ENCODE assay signal across 19 cellular contexts in genomic region chr12:131349397-131350127, GRCh38.
A peak's percentile ranks its signal among the peaks of the same experiment; 100 is the strongest.
DNase-seq lines count a peak whose midpoint lies in the region; ATAC-seq and TF ChIP-seq lines count a peak whose summit lies in the region.
"Had no signal": no experiment of that assay in that cellular context is flagged by ENCODE, and none has a peak within 500 bp of the region (broad histone marks: within the 10 kb centered on the region; RNA-seq: fewer than 3 reads in every experiment).

No MANE protein-coding gene starts in this region.

- H3K4me3 Mint-ChIP-seq in neural crest cell, result peak overlapping the region; percentile 29
- no peak overlapping the region for H3K4me3 Mint-ChIP-seq in activated T-cell treated with anti-CD3 and anti-CD28 coated beads, Interleukin-2, amount 50 U/mL, for 4 hours
- H3K4me3 Mint-ChIP-seq: CD4-positive, alpha-beta T cell had no signal

- peak overlapping the region; percentile 92 for H3K27ac Mint-ChIP-seq in neural crest cell (ENCODE audit: unreplicated experiment)
- H3K27ac Mint-ChIP-seq: CD4-positive, alpha-beta T cell had no signal

- H3K36me3 Mint-ChIP-seq in neural crest cell (ENCODE audit: low read depth), result peaks cover 18% of the 10 kb centered on the region
- H3K36me3 Mint-ChIP-seq in activated T-cell treated with anti-CD3 and anti-CD28 coated beads, Interleukin-2, amount 50 U/mL, for 4 hours (ENCODE audit: insufficient read depth), result no peaks in the 10 kb centered on the region

- H3K27me3 Mint-ChIP-seq in neural crest cell (ENCODE audit: low read depth), result peaks cover 5% of the 10 kb centered on the region
- peaks cover 5% of the 10 kb centered on the region for H3K27me3 Mint-ChIP-seq in activated T-cell treated with anti-CD3 and anti-CD28 coated beads, Interleukin-2, amount 50 U/mL, for 4 hours (ENCODE audit: low read depth)

- no peak for ATAC-seq in activated T-cell treated with anti-CD3 and anti-CD28 coated beads, Interleukin-2, amount 50 U/mL, for 4 hours
- ATAC-seq in HG02798 (IDR thresholded peaks at IDR 0.05; ENCODE audit: poor library complexity, unreplicated experiment) (no peak), GM19455 (IDR thresholded peaks at IDR 0.05; ENCODE audit: unreplicated experiment) (no peak), GM18502 (IDR thresholded peaks at IDR 0.05; ENCODE audit: poor library complexity, unreplicated experiment) (no peak)
- ATAC-seq: GM12878, Right ventricle myocardium inferior, SK-N-SH treated with all-trans-retinoic acid at 6 μM for 48 hours had no signal

- no peak for TF ChIP-seq CTCF in neural crest cell (conservative IDR thresholded peaks at IDR 0.05)

- H3K4me1 Mint-ChIP-seq in neural crest cell, result peaks cover 57% of the 10 kb centered on the region
- no peaks in the 10 kb centered on the region for H3K4me1 Mint-ChIP-seq in activated T-cell treated with anti-CD3 and anti-CD28 coated beads, Interleukin-2, amount 50 U/mL, for 4 hours (ENCODE audit: low read depth)

- peak; percentile 30 for DNase-seq in activated effector memory CD4-positive, alpha-beta T cell treated with anti-CD3 and anti-CD28 coated beads, Interleukin-2, amount 50 U/mL, for 16 hours
- DNase-seq in activated effector memory CD4-positive, alpha-beta T cell treated with Interleukin-2 at 50 U/mL for 16 hours, result no peak
- DNase-seq in ecto neural progenitor cell (ENCODE audit: low spot score) (peak; percentile 41), neural crest cell (ENCODE audit: low read depth, low spot score) (no peak)
- no peak for DNase-seq in activated T-cell treated with anti-CD3 and anti-CD28 coated beads, Interleukin-2, amount 50 U/mL, for 4 hours
- DNase-seq: CD4-positive, alpha-beta T cell; COR-L47; GDM1; NCI-H1694; NCI-H2029 treated with DMSO at 0.1 percent for 48 hours; NCI-H526 treated with DMSO at 0.1 percent for 48 hours; PC-9; SJCRH30 had no signal

- peaks cover 5% of the 10 kb centered on the region for H3K9me3 Mint-ChIP-seq in neural crest cell
- peaks cover 3% of the 10 kb centered on the region for H3K9me3 Mint-ChIP-seq in activated T-cell treated with anti-CD3 and anti-CD28 coated beads, Interleukin-2, amount 50 U/mL, for 4 hours
- H3K9me3 Mint-ChIP-seq: CD4-positive, alpha-beta T cell had no signal

Comparison
In these comparisons a context has a peak if more than half of its experiments do, and no peak if none do; other contexts are left out.
1. DNase-seq: peak in activated effector memory CD4-positive, alpha-beta T cell treated with anti-CD3 and anti-CD28 coated beads, Interleukin-2, amount 50 U/mL, for 16 hours (single experiment) and ecto neural progenitor cell (single experiment); none in activated effector memory CD4-positive, alpha-beta T cell treated with Interleukin-2 at 50 U/mL for 16 hours (single experiment), neural crest cell (single experiment) and activated T-cell treated with anti-CD3 and anti-CD28 coated beads, Interleukin-2, amount 50 U/mL, for 4 hours (single experiment).